9 cellular contexts compared by ENCODE assay signal in genomic region chr3:67642190-67642589, GRCh38.
"Had no signal": no experiment of that assay in that cellular context is flagged by ENCODE, and none has a peak within 500 bp of the region (broad histone marks: within the 10 kb centered on the region; RNA-seq: fewer than 3 reads in every experiment).

No MANE protein-coding gene starts in this region.

- FAIRE-seq: HTR-8/SVneo had no signal

- H3K27ac ChIP-seq: GM23248 had no signal

- H3K9me3 ChIP-seq: HAP-1 had no signal

- H3K4me3 Mint-ChIP-seq: HFFc6, IgD-negative memory B cell had no signal

- H3K27me3 Mint-ChIP-seq: IgD-negative memory B cell had no signal

- H3K4me3 ChIP-seq: GM23248, HAP-1 had no signal

- DNase-seq: GM23248, GOT3, H7, HFFc6, KBM-7 had no signal

- H3K9ac ChIP-seq: GM23248 had no signal

- ATAC-seq: HCT116 had no signal

- H2AFZ ChIP-seq: GM23248 had no signal

- H3K4me1 ChIP-seq: HAP-1 had no signal

- H3K9me3 Mint-ChIP-seq: IgD-negative memory B cell had no signal

- H3K27ac Mint-ChIP-seq: HFFc6, IgD-negative memory B cell had no signal
